ENCODE assay signal across 11 cellular contexts in the genomic region with DNA sequence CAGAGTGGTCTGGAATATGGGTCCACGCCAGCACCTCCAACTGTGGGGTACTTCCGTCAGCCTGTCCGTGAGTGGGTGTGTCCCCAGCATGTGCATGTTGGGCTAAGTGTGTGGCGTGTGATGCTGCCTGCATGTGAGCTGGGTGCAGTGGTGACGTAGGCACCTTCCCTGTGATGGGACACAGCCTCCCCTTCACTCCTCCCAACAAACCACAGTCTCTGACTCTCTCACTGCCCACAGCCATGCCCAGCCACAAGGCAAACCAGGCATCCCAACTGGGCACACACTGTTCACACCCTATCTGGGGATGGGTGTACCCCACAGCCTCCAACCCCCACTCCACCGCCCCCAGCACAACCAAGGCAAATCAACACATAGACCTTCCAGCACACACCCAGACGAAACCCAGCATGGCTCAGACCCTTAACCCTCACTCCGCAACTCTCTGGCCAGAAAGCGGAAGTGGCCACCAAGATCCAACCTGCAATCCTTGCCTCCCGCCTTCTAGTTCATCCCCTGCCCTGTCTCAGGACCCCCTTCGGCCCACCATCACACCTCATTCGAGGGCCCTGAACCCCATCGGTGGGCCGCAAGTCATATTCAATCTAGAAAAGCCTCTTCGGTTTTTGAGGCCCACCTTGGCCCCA.
DNase-seq lines count a peak whose midpoint lies in the region; ATAC-seq lines count a peak whose summit lies in the region.
"Had no signal": no experiment of that assay in that cellular context is flagged by ENCODE, and none has a peak within 500 bp of the region (broad histone marks: within the 10 kb centered on the region; RNA-seq: fewer than 3 reads in every experiment).

No MANE protein-coding gene starts in this region.

- no peak overlapping the region for H3K27ac ChIP-seq in iPS DF 6.9 (ENCODE audit: low read length)
- H3K27ac ChIP-seq: BLaER1 had no signal

- peak; percentile 25 for ATAC-seq in stimulated activated naive CD8-positive, alpha-beta T cell treated with anti-CD3 and anti-CD28 coated beads, Interleukin-15, amount 100 ng/mL, for 72 hours

- H3K27ac Mint-ChIP-seq in activated T-cell treated with anti-CD3 and anti-CD28 coated beads, Interleukin-2, amount 50 U/mL, for 24 hours = peak overlapping the region; percentile 87
- peak overlapping the region in 1 of 2 donors; percentile 54 for H3K27ac Mint-ChIP-seq in stimulated activated naive CD8-positive, alpha-beta T cell treated with anti-CD3 and anti-CD28 coated beads, Interleukin-15, amount 100 ng/mL, for 72 hours

- H3K4me3 ChIP-seq in iPS DF 6.9 (ENCODE audit: low read length) = peak overlapping the region; percentile 40; the same call in 1 of the 2 replicates
- H3K4me3 ChIP-seq: BLaER1, lung had no signal

- no peaks in the 10 kb centered on the region for H3K9me3 ChIP-seq in iPS DF 6.9 (ENCODE audit: control insufficient read depth, insufficient read depth, low read length)
- H3K9me3 ChIP-seq: BLaER1 had no signal

- H3K9me3 Mint-ChIP-seq in activated T-cell treated with anti-CD3 and anti-CD28 coated beads, Interleukin-2, amount 50 U/mL, for 24 hours = no peaks in the 10 kb centered on the region
- no peaks in the 10 kb centered on the region for H3K9me3 Mint-ChIP-seq in stimulated activated naive CD8-positive, alpha-beta T cell treated with anti-CD3 and anti-CD28 coated beads, Interleukin-15, amount 100 ng/mL, for 72 hours

- peaks cover 24% of the 10 kb centered on the region for H3K27me3 Mint-ChIP-seq in activated T-cell treated with anti-CD3 and anti-CD28 coated beads, Interleukin-2, amount 50 U/mL, for 24 hours
- peaks cover 14% of the 10 kb centered on the region for H3K27me3 Mint-ChIP-seq in stimulated activated naive CD8-positive, alpha-beta T cell treated with anti-CD3 and anti-CD28 coated beads, Interleukin-15, amount 100 ng/mL, for 72 hours

- DNase-seq in activated CD4-positive, alpha-beta T cell treated with anti-CD3 and anti-CD28 coated beads, Interleukin-2, amount 50 U/mL, for 1 hour = peak; percentile 16
- DNase-seq in activated CD4-positive, alpha-beta T cell treated with anti-CD3 and anti-CD28 coated beads for 1 hour = no peak
- no peak for DNase-seq in activated T-cell treated with anti-CD3 and anti-CD28 coated beads, Interleukin-2, amount 50 U/mL, for 24 hours
- DNase-seq in iPS DF 6.9 (ENCODE audit: low read depth, low spot score) (no peak), UCSD-AML1 (lab: John Stamatoyannopoulos, UW; ENCODE audit: unreplicated experiment) (no peak), middle frontal gyrus (ENCODE audit: extremely low spot score, low spot score) (no peak), NCI-H1930 (lab: John Stamatoyannopoulos, UW) (no peak)
- DNase-seq in stimulated activated naive CD8-positive, alpha-beta T cell treated with anti-CD3 and anti-CD28 coated beads, Interleukin-15, amount 100 ng/mL, for 72 hours = peak; percentile 53 to 56
- DNase-seq: NCI-H446 had no signal

- peaks cover 6% of the 10 kb centered on the region; the same call in 1 of the 2 replicates for H3K4me1 ChIP-seq in iPS DF 6.9 (ENCODE audit: control insufficient read depth, insufficient read depth, low read length)

- peaks cover 41% of the 10 kb centered on the region for H3K4me1 Mint-ChIP-seq in activated T-cell treated with anti-CD3 and anti-CD28 coated beads, Interleukin-2, amount 50 U/mL, for 24 hours (ENCODE audit: low read depth)
- peaks cover 90% of the 10 kb centered on the region for H3K4me1 Mint-ChIP-seq in stimulated activated naive CD8-positive, alpha-beta T cell treated with anti-CD3 and anti-CD28 coated beads, Interleukin-15, amount 100 ng/mL, for 72 hours

- H3K4me3 Mint-ChIP-seq in activated T-cell treated with anti-CD3 and anti-CD28 coated beads, Interleukin-2, amount 50 U/mL, for 24 hours = peak overlapping the region; percentile 76
- H3K4me3 Mint-ChIP-seq in stimulated activated naive CD8-positive, alpha-beta T cell treated with anti-CD3 and anti-CD28 coated beads, Interleukin-15, amount 100 ng/mL, for 72 hours = peak overlapping the region; percentile 74 to 77

- H3K36me3 Mint-ChIP-seq in activated T-cell treated with anti-CD3 and anti-CD28 coated beads, Interleukin-2, amount 50 U/mL, for 24 hours (ENCODE audit: low read depth) = peaks cover 16% of the 10 kb centered on the region

- H3K36me3 ChIP-seq in iPS DF 6.9 (ENCODE audit: control insufficient read depth, insufficient read depth, low read length) = no peaks in the 10 kb centered on the region
- H3K36me3 ChIP-seq: BLaER1 had no signal

- H3K27me3 ChIP-seq in iPS DF 6.9 (ENCODE audit: control insufficient read depth, insufficient read depth, low read length) = peaks cover 16% of the 10 kb centered on the region

- WGBS in iPS DF 6.9 (ENCODE audit: insufficient coverage, insufficient read length) = no CpG with 5 or more reads among the region's 15 CpGs

Comparison
In these comparisons a context has a peak if more than half of its experiments do, and no peak if none do; other contexts are left out.
1. DNase-seq: peak in activated CD4-positive, alpha-beta T cell treated with anti-CD3 and anti-CD28 coated beads, Interleukin-2, amount 50 U/mL, for 1 hour (single experiment) and stimulated activated naive CD8-positive, alpha-beta T cell treated with anti-CD3 and anti-CD28 coated beads, Interleukin-15, amount 100 ng/mL, for 72 hours (2 of 2); none in activated CD4-positive, alpha-beta T cell treated with anti-CD3 and anti-CD28 coated beads for 1 hour (single experiment), activated T-cell treated with anti-CD3 and anti-CD28 coated beads, Interleukin-2, amount 50 U/mL, for 24 hours (single experiment), iPS DF 6.9 (single experiment), UCSD-AML1 (single experiment), middle frontal gyrus (single experiment) and NCI-H1930 (0 of 2).